Comparison of ENCODE assay signal across 28 cellular contexts in genomic region chr9:79247021-79247420, GRCh38.
"Had no signal": no experiment of that assay in that cellular context is flagged by ENCODE, and none has a peak within 500 bp of the region (broad histone marks: within the 10 kb centered on the region; RNA-seq: fewer than 3 reads in every experiment).

No MANE protein-coding gene starts in this region.

- H3K36me3 ChIP-seq: neural progenitor cell, ovary, right lobe of liver, sigmoid colon, stomach, thoracic aorta, tibial artery, transverse colon, upper lobe of right lung, uterus had no signal

- H3K9me3 ChIP-seq: ovary, psoas muscle, right lobe of liver, sigmoid colon, stomach, thoracic aorta, tibial artery, transverse colon, upper lobe of right lung, uterus had no signal

- H3K4me2 ChIP-seq: neural progenitor cell had no signal

- H3K27ac Mint-ChIP-seq: natural killer cell; nephron; neural progenitor cell; progenitor cell of endocrine pancreas; stimulated activated effector memory CD8-positive, alpha-beta T cell treated with anti-CD3 and anti-CD28 coated beads, Interleukin-12 subunit alpha, Interleukin-12 subunit beta, amount 100 ng/mL, for 72 hours; stimulated activated naive B cell treated with anti-CD40 and anti-IgM and Interleukin-4, amounts not matched to agents 10 μg/mL and 1 μg/mL and 100 μg/mL, for 72 hours; stimulated activated naive CD8-positive, alpha-beta T cell treated with anti-CD3 and anti-CD28 coated beads, Interleukin-15, Interleukin-2, amounts not matched to agents 100 ng/mL and 50 ng/mL, for 24 hours; type B pancreatic cell had no signal

- H2AFZ ChIP-seq: neural progenitor cell, parathyroid adenoma had no signal

- H3K4me1 Mint-ChIP-seq: natural killer cell; nephron; neural progenitor cell; stimulated activated effector memory CD8-positive, alpha-beta T cell treated with anti-CD3 and anti-CD28 coated beads, Interleukin-12 subunit alpha, Interleukin-12 subunit beta, amount 100 ng/mL, for 72 hours had no signal

- H3K9me3 Mint-ChIP-seq: stimulated activated effector memory CD8-positive, alpha-beta T cell treated with anti-CD3 and anti-CD28 coated beads, Interleukin-12 subunit alpha, Interleukin-12 subunit beta, amount 100 ng/mL, for 72 hours; stimulated activated naive B cell treated with anti-CD40 and anti-IgM and Interleukin-4, amounts not matched to agents 10 μg/mL and 1 μg/mL and 100 μg/mL, for 72 hours; stimulated activated naive CD8-positive, alpha-beta T cell treated with anti-CD3 and anti-CD28 coated beads, Interleukin-15, Interleukin-2, amounts not matched to agents 100 ng/mL and 50 ng/mL, for 24 hours had no signal

- H3K4me3 Mint-ChIP-seq: natural killer cell; nephron; neural progenitor cell; stimulated activated effector memory CD8-positive, alpha-beta T cell treated with anti-CD3 and anti-CD28 coated beads, Interleukin-12 subunit alpha, Interleukin-12 subunit beta, amount 100 ng/mL, for 72 hours; stimulated activated naive B cell treated with anti-CD40 and anti-IgM and Interleukin-4, amounts not matched to agents 10 μg/mL and 1 μg/mL and 100 μg/mL, for 72 hours; stimulated activated naive CD8-positive, alpha-beta T cell treated with anti-CD3 and anti-CD28 coated beads, Interleukin-15, Interleukin-2, amounts not matched to agents 100 ng/mL and 50 ng/mL, for 24 hours; type B pancreatic cell had no signal

- H3K4me3 ChIP-seq: neural progenitor cell, ovary, psoas muscle, right lobe of liver, sigmoid colon, stomach, thoracic aorta, tibial artery, transverse colon, upper lobe of right lung, uterus had no signal

- H3K36me3 Mint-ChIP-seq: natural killer cell; neural progenitor cell; stimulated activated effector memory CD8-positive, alpha-beta T cell treated with anti-CD3 and anti-CD28 coated beads, Interleukin-12 subunit alpha, Interleukin-12 subunit beta, amount 100 ng/mL, for 72 hours; stimulated activated naive B cell treated with anti-CD40 and anti-IgM and Interleukin-4, amounts not matched to agents 10 μg/mL and 1 μg/mL and 100 μg/mL, for 72 hours; type B pancreatic cell had no signal

- DNase-seq: natural killer cell; occipital lobe; ovary; posterior cingulate gyrus; psoas muscle; right cardiac atrium; right lobe of liver; sigmoid colon; small intestine; stimulated activated CD4-positive, alpha-beta T cell treated with anti-CD3 and anti-CD28 coated beads, Interleukin-15, amount 100 ng/mL, for 24 hours; stimulated activated CD4-positive, alpha-beta T cell treated with anti-CD3 and anti-CD28 coated beads, Interleukin-2, amount 100 ng/mL, for 24 hours; stimulated activated CD4-positive, alpha-beta T cell treated with anti-CD3 and anti-CD28 coated beads, Interleukin-2, amount 100 ng/mL, for 48 hours; stimulated activated CD4-positive, alpha-beta T cell treated with anti-CD3 and anti-CD28 coated beads, Interleukin-4, amount 100 ng/mL, for 24 hours; stimulated activated naive B cell treated with anti-CD40 and anti-IgM and Interleukin-4, amounts not matched to agents 10 μg/mL and 1 μg/mL and 100 μg/mL, for 72 hours; stimulated activated naive CD4-positive, alpha-beta T cell treated with Interleukin-2 at 50 U/mL for 16 hours; stomach; tibial artery; transverse colon; upper lobe of right lung; uterus had no signal

- H3K9ac ChIP-seq: neural progenitor cell, parathyroid adenoma had no signal

- ATAC-seq: natural killer cell; psoas muscle; right cardiac atrium; right lobe of liver; stimulated activated effector memory CD8-positive, alpha-beta T cell treated with anti-CD3 and anti-CD28 coated beads, Interleukin-12 subunit alpha, Interleukin-12 subunit beta, amount 100 ng/mL, for 72 hours; stimulated activated naive B cell treated with anti-CD40 and anti-IgM and Interleukin-4, amounts not matched to agents 10 μg/mL and 1 μg/mL and 100 μg/mL, for 72 hours; upper lobe of right lung had no signal

- H3K79me2 ChIP-seq: parathyroid adenoma had no signal

- H3K27ac ChIP-seq: neural progenitor cell, ovary, parathyroid adenoma, psoas muscle, right lobe of liver, sigmoid colon, stomach, thoracic aorta, tibial artery, transverse colon, upper lobe of right lung, uterus had no signal

- H3K27me3 ChIP-seq: neural progenitor cell, ovary, right lobe of liver, sigmoid colon, stomach, tibial artery, transverse colon, upper lobe of right lung, uterus had no signal

- H3K4me1 ChIP-seq: parathyroid adenoma, psoas muscle, right lobe of liver, sigmoid colon, stomach, tibial artery, transverse colon, upper lobe of right lung, uterus had no signal
